Comparison of ENCODE assay signal across 1 cellular context in the genomic region with DNA sequence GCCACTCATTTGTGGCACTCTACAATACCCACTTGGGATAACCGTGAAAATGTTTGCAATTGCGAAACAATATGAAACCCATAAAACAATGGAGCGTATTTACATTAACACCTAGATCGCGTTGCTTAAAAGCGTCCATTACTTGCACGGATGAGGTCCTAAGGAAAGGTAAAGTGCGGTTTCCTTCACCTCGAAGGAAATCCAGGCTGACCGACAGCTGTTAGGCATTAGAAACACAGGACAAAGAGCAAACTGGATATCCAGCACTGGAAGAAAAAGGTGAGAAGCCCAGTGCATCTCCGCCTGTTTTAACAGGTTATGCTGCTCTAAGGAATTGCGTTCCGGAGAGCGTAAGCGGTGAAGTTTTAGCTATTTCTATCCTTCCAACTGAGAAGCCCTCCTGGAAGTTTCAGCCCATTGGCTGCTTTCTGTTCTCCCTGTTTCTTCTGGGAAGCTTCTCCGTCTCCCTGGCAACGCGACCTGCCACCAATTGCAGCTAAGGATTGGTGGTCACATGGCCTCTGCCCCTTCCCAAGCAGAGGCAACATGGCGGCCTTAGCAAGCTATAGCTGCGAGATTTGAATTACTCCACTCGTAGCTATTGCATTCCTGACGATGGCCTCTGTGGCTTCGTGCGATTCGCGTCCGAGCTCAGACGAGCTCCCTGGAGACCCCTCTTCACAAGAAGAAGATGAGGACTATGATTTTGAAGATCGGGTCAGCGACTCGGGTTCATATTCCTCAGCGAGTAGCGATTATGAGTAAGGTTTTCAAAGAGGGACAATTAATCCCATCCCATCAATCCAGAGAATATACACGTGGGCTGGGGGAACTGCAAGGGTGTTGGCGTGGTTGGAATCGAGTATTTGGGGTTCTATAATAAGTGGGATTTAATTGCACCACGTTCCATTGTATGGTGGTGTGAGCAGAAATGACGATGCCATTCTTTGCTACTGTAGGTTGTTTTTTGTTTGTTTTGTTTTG.
TF ChIP-seq lines count a peak whose summit lies in the region.

A gene (plus strand): TSS at position 538 of the 984 bp plus-strand sequence. CDS start 78 bp downstream, at position 616.

TF ChIP-seq in HepG2, 621 proteins besides CTCF, POLR2A, EP300 and RAD21 (continued from another document):
- TF ChIP-seq, protein P1, sequence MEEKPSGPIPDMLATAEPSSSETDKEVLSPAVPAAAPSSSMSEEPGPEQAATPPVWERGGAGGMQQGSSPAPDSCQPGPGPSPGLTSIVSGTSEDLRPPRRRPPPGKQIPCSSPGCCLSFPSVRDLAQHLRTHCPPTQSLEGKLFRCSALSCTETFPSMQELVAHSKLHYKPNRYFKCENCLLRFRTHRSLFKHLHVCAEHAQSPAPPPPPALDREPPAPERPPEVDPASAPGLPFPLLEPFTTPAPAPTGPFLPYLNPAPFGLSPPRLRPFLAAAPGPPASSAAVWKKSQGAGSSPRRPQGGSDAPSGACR (CRISPR knock-in tag; IDR thresholded peaks at IDR 0.05), result 0 out of 2 replicates have a peak, but pooled peaks have one; percentile 41
- TF ChIP-seq, protein P2, sequence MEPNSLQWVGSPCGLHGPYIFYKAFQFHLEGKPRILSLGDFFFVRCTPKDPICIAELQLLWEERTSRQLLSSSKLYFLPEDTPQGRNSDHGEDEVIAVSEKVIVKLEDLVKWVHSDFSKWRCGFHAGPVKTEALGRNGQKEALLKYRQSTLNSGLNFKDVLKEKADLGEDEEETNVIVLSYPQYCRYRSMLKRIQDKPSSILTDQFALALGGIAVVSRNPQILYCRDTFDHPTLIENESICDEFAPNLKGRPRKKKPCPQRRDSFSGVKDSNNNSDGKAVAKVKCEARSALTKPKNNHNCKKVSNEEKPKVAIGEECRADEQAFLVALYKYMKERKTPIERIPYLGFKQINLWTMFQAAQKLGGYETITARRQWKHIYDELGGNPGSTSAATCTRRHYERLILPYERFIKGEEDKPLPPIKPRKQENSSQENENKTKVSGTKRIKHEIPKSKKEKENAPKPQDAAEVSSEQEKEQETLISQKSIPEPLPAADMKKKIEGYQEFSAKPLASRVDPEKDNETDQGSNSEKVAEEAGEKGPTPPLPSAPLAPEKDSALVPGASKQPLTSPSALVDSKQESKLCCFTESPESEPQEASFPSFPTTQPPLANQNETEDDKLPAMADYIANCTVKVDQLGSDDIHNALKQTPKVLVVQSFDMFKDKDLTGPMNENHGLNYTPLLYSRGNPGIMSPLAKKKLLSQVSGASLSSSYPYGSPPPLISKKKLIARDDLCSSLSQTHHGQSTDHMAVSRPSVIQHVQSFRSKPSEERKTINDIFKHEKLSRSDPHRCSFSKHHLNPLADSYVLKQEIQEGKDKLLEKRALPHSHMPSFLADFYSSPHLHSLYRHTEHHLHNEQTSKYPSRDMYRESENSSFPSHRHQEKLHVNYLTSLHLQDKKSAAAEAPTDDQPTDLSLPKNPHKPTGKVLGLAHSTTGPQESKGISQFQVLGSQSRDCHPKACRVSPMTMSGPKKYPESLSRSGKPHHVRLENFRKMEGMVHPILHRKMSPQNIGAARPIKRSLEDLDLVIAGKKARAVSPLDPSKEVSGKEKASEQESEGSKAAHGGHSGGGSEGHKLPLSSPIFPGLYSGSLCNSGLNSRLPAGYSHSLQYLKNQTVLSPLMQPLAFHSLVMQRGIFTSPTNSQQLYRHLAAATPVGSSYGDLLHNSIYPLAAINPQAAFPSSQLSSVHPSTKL (CRISPR knock-in tag; IDR thresholded peaks at IDR 0.05), result 0 out of 2 replicates have a peak, but pooled peaks have one; percentile 41
- TF ChIP-seq SIN3A (IDR thresholded peaks at IDR 0.05; ENCODE audit: borderline replicate concordance, low read depth, low read length) (peak; percentile 65; the same call in 1 of the 2 replicates), KAT2B (IDR thresholded peaks at IDR 0.05; ENCODE audit: borderline replicate concordance, low read depth, low read length) (no peak), HOXA9 (CRISPR knock-in tag; IDR thresholded peaks at IDR 0.05; ENCODE audit: borderline replicate concordance) (no peak), XBP1 (CRISPR knock-in tag; IDR thresholded peaks at IDR 0.05) (no peak), YEATS4 (CRISPR knock-in tag; IDR thresholded peaks at IDR 0.05; ENCODE audit: borderline replicate concordance) (peak; percentile 62; the same call in 1 of the 2 replicates), ZNF235 (CRISPR knock-in tag; IDR thresholded peaks at IDR 0.05; ENCODE audit: borderline replicate concordance) (no peak), SIN3B (IDR thresholded peaks at IDR 0.05; ENCODE audit: low read length) (peak; percentile 75; the same call in 1 of the 2 replicates), KMT2A (CRISPR knock-in tag; IDR thresholded peaks at IDR 0.05) (peak; percentile 85), POLR2AphosphoS5 (IDR thresholded peaks at IDR 0.05; ENCODE audit: low read depth, low read length) (peak; percentile 58), RFX3 (CRISPR knock-in tag; IDR thresholded peaks at IDR 0.05) (peak; percentile 97), ZNF709 (CRISPR knock-in tag; IDR thresholded peaks at IDR 0.05) (0 out of 2 replicates have a peak, but pooled peaks have one; percentile 34), ZNF296 (CRISPR knock-in tag; conservative IDR thresholded peaks at IDR 0.05) (no peak), FOXC1 (CRISPR knock-in tag; IDR thresholded peaks at IDR 0.05; ENCODE audit: borderline replicate concordance) (0 out of 2 replicates have a peak, but pooled peaks have one; percentile 65), ZSCAN9 (CRISPR knock-in tag; IDR thresholded peaks at IDR 0.05; ENCODE audit: borderline replicate concordance) (no peak), FOXK2 (IDR thresholded peaks at IDR 0.05) (peak; percentile 64; the same call in 1 of the 2 replicates), KDM5A (IDR thresholded peaks at IDR 0.05; ENCODE audit: borderline replicate concordance, low read length) (0 out of 2 replicates have a peak, but pooled peaks have one; percentile 53), ZNF670 (CRISPR knock-in tag; IDR thresholded peaks at IDR 0.05; ENCODE audit: borderline replicate concordance) (0 out of 2 replicates have a peak, but pooled peaks have one; percentile 48), MTF2 (CRISPR knock-in tag; IDR thresholded peaks at IDR 0.05; ENCODE audit: borderline replicate concordance) (0 out of 2 replicates have a peak, but pooled peaks have one; percentile 42), HOXA3 (CRISPR knock-in tag; IDR thresholded peaks at IDR 0.05) (peak; percentile 59; the same call in 1 of the 2 replicates), SALL1 (CRISPR knock-in tag; IDR thresholded peaks at IDR 0.05) (peak; percentile 60), ZNF883 (CRISPR knock-in tag; IDR thresholded peaks at IDR 0.05; ENCODE audit: not compliant biosample characterization) (peak; percentile 58), ZNF20 (CRISPR knock-in tag; IDR thresholded peaks at IDR 0.05) (no peak)
- TF ChIP-seq, protein P3, sequence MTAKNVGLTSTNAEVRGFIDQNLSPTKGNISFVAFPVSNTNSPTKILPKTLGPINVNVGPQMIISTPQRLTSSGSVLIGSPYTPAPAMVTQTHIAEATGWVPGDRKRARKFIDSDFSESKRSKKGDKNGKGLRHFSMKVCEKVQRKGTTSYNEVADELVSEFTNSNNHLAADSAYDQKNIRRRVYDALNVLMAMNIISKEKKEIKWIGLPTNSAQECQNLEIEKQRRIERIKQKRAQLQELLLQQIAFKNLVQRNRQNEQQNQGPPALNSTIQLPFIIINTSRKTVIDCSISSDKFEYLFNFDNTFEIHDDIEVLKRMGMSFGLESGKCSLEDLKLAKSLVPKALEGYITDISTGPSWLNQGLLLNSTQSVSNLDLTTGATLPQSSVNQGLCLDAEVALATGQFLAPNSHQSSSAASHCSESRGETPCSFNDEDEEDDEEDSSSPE (CRISPR knock-in tag; IDR thresholded peaks at IDR 0.05), result peak; percentile 38
- TF ChIP-seq, protein P4, sequence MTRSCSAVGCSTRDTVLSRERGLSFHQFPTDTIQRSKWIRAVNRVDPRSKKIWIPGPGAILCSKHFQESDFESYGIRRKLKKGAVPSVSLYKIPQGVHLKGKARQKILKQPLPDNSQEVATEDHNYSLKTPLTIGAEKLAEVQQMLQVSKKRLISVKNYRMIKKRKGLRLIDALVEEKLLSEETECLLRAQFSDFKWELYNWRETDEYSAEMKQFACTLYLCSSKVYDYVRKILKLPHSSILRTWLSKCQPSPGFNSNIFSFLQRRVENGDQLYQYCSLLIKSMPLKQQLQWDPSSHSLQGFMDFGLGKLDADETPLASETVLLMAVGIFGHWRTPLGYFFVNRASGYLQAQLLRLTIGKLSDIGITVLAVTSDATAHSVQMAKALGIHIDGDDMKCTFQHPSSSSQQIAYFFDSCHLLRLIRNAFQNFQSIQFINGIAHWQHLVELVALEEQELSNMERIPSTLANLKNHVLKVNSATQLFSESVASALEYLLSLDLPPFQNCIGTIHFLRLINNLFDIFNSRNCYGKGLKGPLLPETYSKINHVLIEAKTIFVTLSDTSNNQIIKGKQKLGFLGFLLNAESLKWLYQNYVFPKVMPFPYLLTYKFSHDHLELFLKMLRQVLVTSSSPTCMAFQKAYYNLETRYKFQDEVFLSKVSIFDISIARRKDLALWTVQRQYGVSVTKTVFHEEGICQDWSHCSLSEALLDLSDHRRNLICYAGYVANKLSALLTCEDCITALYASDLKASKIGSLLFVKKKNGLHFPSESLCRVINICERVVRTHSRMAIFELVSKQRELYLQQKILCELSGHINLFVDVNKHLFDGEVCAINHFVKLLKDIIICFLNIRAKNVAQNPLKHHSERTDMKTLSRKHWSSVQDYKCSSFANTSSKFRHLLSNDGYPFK (CRISPR knock-in tag; IDR thresholded peaks at IDR 0.05; ENCODE audit: borderline replicate concordance), result peak; percentile 57; the same call in 1 of the 2 replicates
- TF ChIP-seq, protein P5, sequence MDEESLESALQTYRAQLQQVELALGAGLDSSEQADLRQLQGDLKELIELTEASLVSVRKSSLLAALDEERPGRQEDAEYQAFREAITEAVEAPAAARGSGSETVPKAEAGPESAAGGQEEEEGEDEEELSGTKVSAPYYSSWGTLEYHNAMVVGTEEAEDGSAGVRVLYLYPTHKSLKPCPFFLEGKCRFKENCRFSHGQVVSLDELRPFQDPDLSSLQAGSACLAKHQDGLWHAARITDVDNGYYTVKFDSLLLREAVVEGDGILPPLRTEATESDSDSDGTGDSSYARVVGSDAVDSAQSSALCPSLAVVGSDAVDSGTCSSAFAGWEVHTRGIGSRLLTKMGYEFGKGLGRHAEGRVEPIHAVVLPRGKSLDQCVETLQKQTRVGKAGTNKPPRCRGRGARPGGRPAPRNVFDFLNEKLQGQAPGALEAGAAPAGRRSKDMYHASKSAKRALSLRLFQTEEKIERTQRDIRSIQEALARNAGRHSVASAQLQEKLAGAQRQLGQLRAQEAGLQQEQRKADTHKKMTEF (CRISPR knock-in tag; IDR thresholded peaks at IDR 0.05), result peak; percentile 35; the same call in 1 of the 2 replicates
- TF ChIP-seq, protein P6, sequence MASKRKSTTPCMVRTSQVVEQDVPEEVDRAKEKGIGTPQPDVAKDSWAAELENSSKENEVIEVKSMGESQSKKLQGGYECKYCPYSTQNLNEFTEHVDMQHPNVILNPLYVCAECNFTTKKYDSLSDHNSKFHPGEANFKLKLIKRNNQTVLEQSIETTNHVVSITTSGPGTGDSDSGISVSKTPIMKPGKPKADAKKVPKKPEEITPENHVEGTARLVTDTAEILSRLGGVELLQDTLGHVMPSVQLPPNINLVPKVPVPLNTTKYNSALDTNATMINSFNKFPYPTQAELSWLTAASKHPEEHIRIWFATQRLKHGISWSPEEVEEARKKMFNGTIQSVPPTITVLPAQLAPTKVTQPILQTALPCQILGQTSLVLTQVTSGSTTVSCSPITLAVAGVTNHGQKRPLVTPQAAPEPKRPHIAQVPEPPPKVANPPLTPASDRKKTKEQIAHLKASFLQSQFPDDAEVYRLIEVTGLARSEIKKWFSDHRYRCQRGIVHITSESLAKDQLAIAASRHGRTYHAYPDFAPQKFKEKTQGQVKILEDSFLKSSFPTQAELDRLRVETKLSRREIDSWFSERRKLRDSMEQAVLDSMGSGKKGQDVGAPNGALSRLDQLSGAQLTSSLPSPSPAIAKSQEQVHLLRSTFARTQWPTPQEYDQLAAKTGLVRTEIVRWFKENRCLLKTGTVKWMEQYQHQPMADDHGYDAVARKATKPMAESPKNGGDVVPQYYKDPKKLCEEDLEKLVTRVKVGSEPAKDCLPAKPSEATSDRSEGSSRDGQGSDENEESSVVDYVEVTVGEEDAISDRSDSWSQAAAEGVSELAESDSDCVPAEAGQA (IDR thresholded peaks at IDR 0.05; ENCODE audit: low read depth), result peak; percentile 64; the same call in 1 of the 2 replicates
- TF ChIP-seq, protein P6 (CRISPR knock-in tag; IDR thresholded peaks at IDR 0.05; ENCODE audit: borderline replicate concordance), result no peak
- TF ChIP-seq, protein P7, sequence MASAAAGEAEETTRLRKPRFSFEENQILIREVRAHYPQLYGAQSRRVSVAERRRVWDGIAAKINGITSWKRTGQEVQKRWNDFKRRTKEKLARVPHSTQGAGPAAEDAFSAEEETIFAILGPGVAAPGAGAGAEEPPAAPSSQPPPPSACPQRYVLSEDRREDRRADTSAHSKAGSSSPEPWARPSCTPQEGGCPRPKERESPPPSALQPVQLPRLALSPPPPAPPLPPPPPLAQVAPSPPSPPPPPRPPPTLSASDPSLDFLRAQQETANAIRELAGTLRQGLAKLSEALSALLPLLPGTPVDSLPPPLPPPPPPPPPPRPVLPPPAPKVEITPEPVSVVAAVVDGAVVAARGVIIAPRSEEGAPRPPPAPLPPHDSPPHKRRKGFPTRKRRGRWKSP (CRISPR knock-in tag; IDR thresholded peaks at IDR 0.05), result 0 out of 2 replicates have a peak, but pooled peaks have one; percentile 54
